In the genomic region with DNA sequence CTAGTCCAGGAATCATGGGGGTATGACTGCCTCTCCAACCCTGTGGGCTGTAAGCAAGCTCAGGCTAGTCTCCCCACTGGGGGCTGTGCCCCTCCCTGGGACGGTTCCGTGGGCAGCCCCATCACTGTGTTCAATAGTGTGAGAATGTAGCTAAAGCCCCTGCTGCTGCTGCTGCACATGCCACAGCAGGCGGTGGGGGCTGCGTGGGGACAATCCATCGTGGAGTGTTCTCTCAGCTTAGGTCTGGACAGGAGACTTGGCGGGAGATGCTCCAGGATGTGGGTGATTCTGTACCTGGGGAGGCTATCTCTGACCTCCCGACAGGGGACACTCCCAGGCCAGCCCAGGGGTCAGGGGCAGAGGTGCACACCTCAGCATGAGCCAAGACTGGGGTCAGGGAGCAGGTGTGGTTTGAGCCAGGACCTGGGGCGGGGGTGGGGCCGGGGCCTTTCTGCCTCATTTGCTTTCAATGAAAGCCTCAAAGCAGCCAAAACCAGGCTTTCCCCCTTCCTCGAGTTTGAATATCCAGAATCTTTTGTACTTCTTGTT, we compare ENCODE assay signal across 27 cellular contexts. TPM values are rescaled to one million over a fixed set of nuclear protein-coding genes. Genes with fewer than 3 reads are reported as not detected.
DNase-seq lines count a peak whose midpoint lies in the region; ATAC-seq and TF ChIP-seq lines count a peak whose summit lies in the region.
"Had no signal": no experiment of that assay in that cellular context is flagged by ENCODE, and none has a peak within 500 bp of the region (broad histone marks: within the 10 kb centered on the region; RNA-seq: fewer than 3 reads in every experiment).

No MANE protein-coding gene starts in this region.

- peak; percentile 75 for ATAC-seq in left lobe of liver
- ATAC-seq in psoas muscle, result no peak
- ATAC-seq in upper lobe of left lung (ENCODE audit: low FRiP score in 2 of 2), result no peak
- ATAC-seq in HG02642 (IDR thresholded peaks at IDR 0.05; ENCODE audit: poor library complexity, unreplicated experiment), result no peak
- ATAC-seq: activated CD8-positive, alpha-beta T cell treated with anti-CD3 and anti-CD28 coated beads for 36 hours; left colon; Panc1; stimulated activated naive B cell treated with anti-CD40 and anti-IgM and Interleukin-4, amounts not matched to agents 10 μg/mL and 1 μg/mL and 100 μg/mL, for 72 hours had no signal

- H3K4me1 ChIP-seq in psoas muscle (peaks cover 75% of the 10 kb centered on the region), upper lobe of left lung (peaks cover 18 to 44% (median 34%) of the 10 kb centered on the region in 4 donors)

- no peak for TF ChIP-seq CTCF in VCaP (conservative IDR thresholded peaks at IDR 0.05)
- no peak for TF ChIP-seq CTCF in psoas muscle (IDR thresholded peaks at IDR 0.05)
- no peak for TF ChIP-seq CTCF in upper lobe of left lung (IDR thresholded peaks at IDR 0.05)

- intact Hi-C loops in psoas muscle (cut with DNase I), result no loop called here

- no peak for TF ChIP-seq POLR2A in upper lobe of left lung (IDR thresholded peaks at IDR 0.05)

- 84 to 89% (median 86%) methylated on average over 10 of the region's 10 CpGs for WGBS in psoas muscle, 3 donors
- 94 to 98% methylated on average over 4 to 10 of the region's 10 CpGs for WGBS in upper lobe of left lung, 2 donors

- H3K9me3 ChIP-seq in psoas muscle (no peaks in the 10 kb centered on the region), upper lobe of left lung (no peaks in the 10 kb centered on the region)

- TF ChIP-seq EP300 in upper lobe of left lung (IDR thresholded peaks at IDR 0.05), result no peak

- DNase-seq in left lobe of liver (ENCODE audit: low spot score) (peak; percentile 55), psoas muscle (peak in 1 of 2 donors; percentile 47), upper lobe of left lung (no peak), occipital lobe (lab: John Stamatoyannopoulos, UW) (no peak)
- no peak for DNase-seq in stimulated activated CD4-positive, alpha-beta T cell treated with anti-CD3 and anti-CD28 coated beads, Interleukin-4, amount 100 ng/mL, for 24 hours
- DNase-seq: activated CD4-positive, alpha-beta T cell treated with anti-CD3 and anti-CD28 coated beads for 1 hour; activated CD8-positive, alpha-beta memory T cell treated with anti-CD3 and anti-CD28 coated beads, Interleukin-2, amount 50 U/mL, for 48 hours; activated CD8-positive, alpha-beta T cell treated with anti-CD3 and anti-CD28 coated beads for 36 hours; activated naive CD4-positive, alpha-beta T cell treated with anti-CD3 and anti-CD28 coated beads, Interleukin-2, amount 10 ng/mL, durations not matched to agents 7 days and 5 days; amniotic stem cell; brain microvascular endothelial cell; cerebellar nuclear complex; DMS153; dorsolateral prefrontal cortex; hypothalamus; immature natural killer cell; Karpas-422; left colon; NCI-H1436; NCI-H226; NCI-H526 treated with DMSO at 0.1 percent for 48 hours; nucleus accumbens; SHP77 treated with DMSO at 0.1 percent for 48 hours; stimulated activated naive B cell treated with anti-CD40 and anti-IgM and Interleukin-4, amounts not matched to agents 10 μg/mL and 1 μg/mL and 100 μg/mL, for 72 hours had no signal

- no peaks in the 10 kb centered on the region for H3K27me3 ChIP-seq in psoas muscle (ENCODE audit: insufficient read depth in 3 of 3, low read length in 2 of 3)
- H3K27me3 ChIP-seq in upper lobe of left lung, result no peaks in the 10 kb centered on the region
- H3K27me3 ChIP-seq: brain microvascular endothelial cell, dorsolateral prefrontal cortex had no signal

- peaks cover 0 to 50% of the 10 kb centered on the region in 2 donors for H3K36me3 ChIP-seq in psoas muscle (ENCODE audit: insufficient read depth in 1 of 2, low read depth in 1 of 2)
- peaks cover 0 to 38% (median 12%) of the 10 kb centered on the region in 4 donors for H3K36me3 ChIP-seq in upper lobe of left lung

- no peak overlapping the region for H3K4me3 ChIP-seq in psoas muscle
- no peak overlapping the region for H3K4me3 ChIP-seq in upper lobe of left lung
- H3K4me3 ChIP-seq: dorsolateral prefrontal cortex had no signal

- H3K27ac ChIP-seq in VCaP, result peak overlapping the region; percentile 93; the same call in 1 of the 2 replicates
- peak overlapping the region; percentile 25 for H3K27ac ChIP-seq in psoas muscle
- peak overlapping the region in 3 of 4 donors; percentile 10 to 53 (median 30) for H3K27ac ChIP-seq in upper lobe of left lung
- H3K27ac ChIP-seq: brain microvascular endothelial cell, dorsolateral prefrontal cortex had no signal

RNA-seq across cellular contexts. Expression of a gene that starts 10.2 kb away (rescaled TPM):
- total RNA-seq in left lobe of liver (14.2 TPM), psoas muscle (100 to 1,000 TPM in 2 of 4 donors, 10 to 100 TPM in 2; 45.6 to 159 (median 111) TPM), upper lobe of left lung (100 to 1,000 TPM in 3 of 6 donors, 10 to 100 TPM in 3; 65.0 to 156 (median 95.9) TPM), occipital lobe (16.2 TPM)
- 100 to 1,000 TPM in 2 of 3 donors, 10 to 100 TPM in 1; 76.1 to 209 (median 186) TPM for polyA plus RNA-seq in psoas muscle
- total RNA-seq: activated CD8-positive, alpha-beta T cell treated with anti-CD3 and anti-CD28 coated beads for 36 hours had no signal
- polyA plus RNA-seq: immature natural killer cell had no signal

Comparison
In these comparisons a context has a peak if more than half of its experiments do, and no peak if none do; other contexts are left out.
1. H3K27ac ChIP-seq: peak in every context shown above with its lines; median percentile 93 in VCaP; 30 in upper lobe of left lung; 25 in psoas muscle.